Comparison of ENCODE assay signal across 26 cellular contexts in the genomic region with DNA sequence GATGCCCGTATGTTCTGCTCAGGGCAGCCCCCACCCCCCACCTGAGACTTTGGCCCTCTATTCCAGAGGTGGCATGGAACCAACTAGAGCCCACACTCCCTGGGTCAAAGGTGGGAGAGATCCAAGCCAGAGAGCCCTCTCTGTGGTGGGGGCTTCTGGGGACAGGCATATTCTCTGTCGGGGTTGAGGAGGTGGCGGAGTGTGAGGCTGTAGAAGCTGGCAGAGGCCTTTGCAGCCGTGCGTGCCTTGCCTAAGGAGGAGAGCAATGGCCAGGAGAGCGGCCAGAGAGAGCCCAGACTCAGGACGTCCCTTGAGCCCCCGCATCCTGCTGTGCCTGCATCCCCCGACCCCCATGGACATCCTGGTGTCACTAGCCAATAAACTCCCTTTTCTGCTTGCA.
"Had no signal": no experiment of that assay in that cellular context is flagged by ENCODE, and none has a peak within 500 bp of the region (broad histone marks: within the 10 kb centered on the region; RNA-seq: fewer than 3 reads in every experiment).

No MANE protein-coding gene starts in this region.

- H3K27me3 Mint-ChIP-seq: activated CD4-positive, alpha-beta memory T cell treated with anti-CD3 and anti-CD28 coated beads for 36 hours; activated naive CD4-positive, alpha-beta T cell treated with anti-CD3 and anti-CD28 coated beads, Interleukin-2, amount 50 U/mL, for 24 hours; activated naive CD8-positive, alpha-beta T cell treated with anti-CD3 and anti-CD28 coated beads, Interleukin-2, amount 10 ng/mL, durations not matched to agents 7 days and 5 days had no signal

- H3K4me3 ChIP-seq: PC-9 had no signal

- DNase-seq: activated B cell treated with CpG ODN at 0.5 μM for 24 hours; activated CD4-positive, alpha-beta memory T cell treated with anti-CD3 and anti-CD28 coated beads for 36 hours; activated CD4-positive, alpha-beta T cell treated with anti-CD3 and anti-CD28 coated beads for 4 hours; activated CD4-positive, alpha-beta T cell treated with anti-CD3 and anti-CD28 coated beads, Interleukin-2, amount 50 U/mL, for 1 hour; activated CD4-positive, CD25-positive, alpha-beta regulatory T cell treated with anti-CD3 and anti-CD28 coated beads, Interleukin-2, amount 50 U/mL, for 72 hours; activated CD8-positive, alpha-beta memory T cell treated with anti-CD3 and anti-CD28 coated beads for 24 hours; activated CD8-positive, alpha-beta memory T cell treated with anti-CD3 and anti-CD28 coated beads, Interleukin-2, amount 10 ng/mL, durations not matched to agents 7 days and 5 days; activated CD8-positive, alpha-beta memory T cell treated with anti-CD3 and anti-CD28 coated beads, Interleukin-2, amount 50 U/mL, for 48 hours; activated effector memory CD4-positive, alpha-beta T cell treated with Interleukin-2 at 50 U/mL for 16 hours; activated naive CD8-positive, alpha-beta T cell treated with anti-CD3 and anti-CD28 coated beads, Interleukin-2, amount 10 ng/mL, durations not matched to agents 7 days and 5 days; activated T-cell treated with anti-CD3 and anti-CD28 coated beads, Interleukin-2, amount 50 U/mL, for 48 hours; MM.1S; MV-4-11; NCI-H1092; NCI-H1436 treated with DMSO at 0.1 percent for 48 hours; NCI-H1694 treated with DMSO at 0.1 percent for 48 hours; NCI-H2029; NCI-H345; NCI-H524 treated with DMSO at 0.1 percent for 48 hours; PC-9; SW 1271; T-helper 2 cell; T-helper 9 cell had no signal

- H3K4me1 Mint-ChIP-seq: activated B cell treated with CpG ODN at 0.5 μM for 24 hours; activated naive CD4-positive, alpha-beta T cell treated with anti-CD3 and anti-CD28 coated beads, Interleukin-2, amount 50 U/mL, for 24 hours had no signal

- H3K36me3 Mint-ChIP-seq: activated CD4-positive, alpha-beta memory T cell treated with anti-CD3 and anti-CD28 coated beads for 36 hours; activated CD8-positive, alpha-beta memory T cell treated with anti-CD3 and anti-CD28 coated beads, Interleukin-2, amount 10 ng/mL, durations not matched to agents 7 days and 5 days; activated naive CD4-positive, alpha-beta T cell treated with anti-CD3 and anti-CD28 coated beads, Interleukin-2, amount 50 U/mL, for 24 hours; activated naive CD8-positive, alpha-beta T cell treated with anti-CD3 and anti-CD28 coated beads, Interleukin-2, amount 10 ng/mL, durations not matched to agents 7 days and 5 days; brain had no signal

- H3K27ac Mint-ChIP-seq: activated B cell treated with CpG ODN at 0.5 μM for 24 hours; activated CD4-positive, alpha-beta memory T cell treated with anti-CD3 and anti-CD28 coated beads for 36 hours; activated CD8-positive, alpha-beta memory T cell treated with anti-CD3 and anti-CD28 coated beads, Interleukin-2, amount 10 ng/mL, durations not matched to agents 7 days and 5 days; activated naive CD4-positive, alpha-beta T cell treated with anti-CD3 and anti-CD28 coated beads, Interleukin-2, amount 50 U/mL, for 24 hours; activated naive CD8-positive, alpha-beta T cell treated with anti-CD3 and anti-CD28 coated beads, Interleukin-2, amount 10 ng/mL, durations not matched to agents 7 days and 5 days had no signal

- H3K9me3 Mint-ChIP-seq: activated B cell treated with CpG ODN at 0.5 μM for 24 hours; activated CD4-positive, alpha-beta memory T cell treated with anti-CD3 and anti-CD28 coated beads for 36 hours; activated naive CD4-positive, alpha-beta T cell treated with anti-CD3 and anti-CD28 coated beads, Interleukin-2, amount 50 U/mL, for 24 hours; activated naive CD8-positive, alpha-beta T cell treated with anti-CD3 and anti-CD28 coated beads, Interleukin-2, amount 10 ng/mL, durations not matched to agents 7 days and 5 days had no signal

- H3K4me3 Mint-ChIP-seq: activated B cell treated with CpG ODN at 0.5 μM for 24 hours; activated CD4-positive, alpha-beta memory T cell treated with anti-CD3 and anti-CD28 coated beads for 36 hours; activated CD8-positive, alpha-beta memory T cell treated with anti-CD3 and anti-CD28 coated beads, Interleukin-2, amount 10 ng/mL, durations not matched to agents 7 days and 5 days; activated naive CD4-positive, alpha-beta T cell treated with anti-CD3 and anti-CD28 coated beads, Interleukin-2, amount 50 U/mL, for 24 hours; activated naive CD8-positive, alpha-beta T cell treated with anti-CD3 and anti-CD28 coated beads, Interleukin-2, amount 10 ng/mL, durations not matched to agents 7 days and 5 days; brain had no signal

- ATAC-seq: activated CD8-positive, alpha-beta memory T cell treated with anti-CD3 and anti-CD28 coated beads, Interleukin-2, amount 10 ng/mL, durations not matched to agents 7 days and 5 days; Right ventricle myocardium inferior had no signal
